ENCODE assay signal across 15 cellular contexts in genomic region chr5:14491505-14491904, GRCh38.
DNase-seq lines count a peak whose midpoint lies in the region; ATAC-seq and TF ChIP-seq lines count a peak whose summit lies in the region.
"Had no signal": no experiment of that assay in that cellular context is flagged by ENCODE, and none has a peak within 500 bp of the region (broad histone marks: within the 10 kb centered on the region; RNA-seq: fewer than 3 reads in every experiment).

No MANE protein-coding gene starts in this region.

- H3K4me1 Mint-ChIP-seq in progenitor cell of endocrine pancreas (ENCODE audit: low read depth): no peaks in the 10 kb centered on the region

- H3K27me3 ChIP-seq in RWPE2 (ENCODE audit: insufficient read depth, poor library complexity, severe bottlenecking) (no peaks in the 10 kb centered on the region), Karpas-422 (ENCODE audit: low read length) (no peaks in the 10 kb centered on the region)

- H3K4me3 ChIP-seq in RWPE2 (ENCODE audit: severe bottlenecking) (no peak overlapping the region), Karpas-422 (ENCODE audit: low read length) (no peak overlapping the region)
- H3K4me3 ChIP-seq: prostate gland had no signal

- no peaks in the 10 kb centered on the region for H3K9me3 Mint-ChIP-seq in progenitor cell of endocrine pancreas (ENCODE audit: low read depth)
- H3K9me3 Mint-ChIP-seq: memory B cell had no signal

- H3K4me3 Mint-ChIP-seq in progenitor cell of endocrine pancreas (ENCODE audit: low read depth): no peak overlapping the region
- H3K4me3 Mint-ChIP-seq: memory B cell; stimulated activated naive CD8-positive, alpha-beta T cell treated with anti-CD3 and anti-CD28 coated beads, Interleukin-15, amount 100 ng/mL, for 72 hours had no signal

- H3K4me2 ChIP-seq in Karpas-422 (ENCODE audit: low read depth, low read length, poor library complexity, severe bottlenecking): no peak overlapping the region

- no peaks in the 10 kb centered on the region for H3K9me2 ChIP-seq in Karpas-422 (replicated peaks; ENCODE audit: insufficient read depth, low read length)

- H3K27ac ChIP-seq in RWPE2 (ENCODE audit: poor library complexity, severe bottlenecking): no peak overlapping the region
- no peak overlapping the region for H3K27ac ChIP-seq in Karpas-422 (ENCODE audit: low read length)
- H3K27ac ChIP-seq: prostate gland had no signal

- H3K4me1 ChIP-seq in RWPE2 (ENCODE audit: insufficient read depth, poor library complexity, severe bottlenecking) (no peaks in the 10 kb centered on the region), Karpas-422 (ENCODE audit: low read length) (no peaks in the 10 kb centered on the region)
- H3K4me1 ChIP-seq: prostate gland had no signal

- ATAC-seq in RWPE2 (ENCODE audit: low read depth) (peak; percentile 23; the same call in 1 of the 3 replicates), GM19397 (IDR thresholded peaks at IDR 0.05; ENCODE audit: unreplicated experiment) (no peak), HG03354 (IDR thresholded peaks at IDR 0.05; ENCODE audit: poor library complexity, severe bottlenecking, unreplicated experiment) (no peak)
- ATAC-seq: stimulated activated naive CD8-positive, alpha-beta T cell treated with anti-CD3 and anti-CD28 coated beads, Interleukin-15, amount 100 ng/mL, for 72 hours had no signal

- H3K36me3 ChIP-seq in RWPE2 (ENCODE audit: low read depth) (peaks cover 89% of the 10 kb centered on the region), Karpas-422 (ENCODE audit: insufficient read depth, low read length) (no peaks in the 10 kb centered on the region)

- TF ChIP-seq CTCF in RWPE2 (IDR thresholded peaks at IDR 0.05; ENCODE audit: poor library complexity, severe bottlenecking) (no peak), progenitor cell of endocrine pancreas (IDR thresholded peaks at IDR 0.05; ENCODE audit: unreplicated experiment) (no peak)

- no peaks in the 10 kb centered on the region for H3K79me2 ChIP-seq in Karpas-422 (ENCODE audit: low read length)

- H3K27ac Mint-ChIP-seq in progenitor cell of endocrine pancreas: peak overlapping the region; percentile 69
- H3K27ac Mint-ChIP-seq: memory B cell; stimulated activated naive CD8-positive, alpha-beta T cell treated with anti-CD3 and anti-CD28 coated beads, Interleukin-15, amount 100 ng/mL, for 72 hours had no signal

- H3K9ac ChIP-seq in Karpas-422 (ENCODE audit: low read length): no peak overlapping the region

- H2AFZ ChIP-seq in Karpas-422 (ENCODE audit: low read length): no peak overlapping the region

- H4K20me1 ChIP-seq in Karpas-422 (ENCODE audit: insufficient read depth, low read depth, low read length): no peaks in the 10 kb centered on the region

- H3K27me3 Mint-ChIP-seq in progenitor cell of endocrine pancreas: no peaks in the 10 kb centered on the region
- H3K27me3 Mint-ChIP-seq: memory B cell; stimulated activated naive CD8-positive, alpha-beta T cell treated with anti-CD3 and anti-CD28 coated beads, Interleukin-15, amount 100 ng/mL, for 72 hours had no signal

- H3K36me3 Mint-ChIP-seq in progenitor cell of endocrine pancreas (ENCODE audit: insufficient read depth): peaks cover 34% of the 10 kb centered on the region

- H3K9me3 ChIP-seq in RWPE2 (ENCODE audit: severe bottlenecking) (no peaks in the 10 kb centered on the region), Karpas-422 (ENCODE audit: low read length) (no peaks in the 10 kb centered on the region; the same call in 1 of the 2 replicates)
- H3K9me3 ChIP-seq: prostate gland had no signal

- peak; percentile 19 for DNase-seq in GM04504 (ENCODE audit: low read depth)
- no peak for DNase-seq in RWPE2 (ENCODE audit: low spot score)
- peak; percentile 67 for DNase-seq in fibroblast of the conjunctiva (ENCODE audit: low read depth)
- no peak for DNase-seq in progenitor cell of endocrine pancreas (ENCODE audit: low spot score, unreplicated experiment)
- DNase-seq in retina: no peak
- DNase-seq in Karpas-422: no peak
- DNase-seq: NCI-H1417 treated with DMSO at 0.1 percent for 48 hours; NCI-H446 treated with DMSO at 0.1 percent for 48 hours; SHP77; stimulated activated CD4-positive, alpha-beta T cell treated with anti-CD3 and anti-CD28 coated beads, Interleukin-4, amount 100 ng/mL, for 24 hours; stimulated activated naive CD8-positive, alpha-beta T cell treated with anti-CD3 and anti-CD28 coated beads, Interleukin-15, amount 100 ng/mL, for 72 hours had no signal

Comparison
In these comparisons a context has a peak if more than half of its experiments do, and no peak if none do; other contexts are left out.
1. DNase-seq: peak in GM04504 (single experiment) and fibroblast of the conjunctiva (single experiment); none in RWPE2 (single experiment), progenitor cell of endocrine pancreas (single experiment), retina (single experiment) and Karpas-422 (single experiment).